In the genomic region with DNA sequence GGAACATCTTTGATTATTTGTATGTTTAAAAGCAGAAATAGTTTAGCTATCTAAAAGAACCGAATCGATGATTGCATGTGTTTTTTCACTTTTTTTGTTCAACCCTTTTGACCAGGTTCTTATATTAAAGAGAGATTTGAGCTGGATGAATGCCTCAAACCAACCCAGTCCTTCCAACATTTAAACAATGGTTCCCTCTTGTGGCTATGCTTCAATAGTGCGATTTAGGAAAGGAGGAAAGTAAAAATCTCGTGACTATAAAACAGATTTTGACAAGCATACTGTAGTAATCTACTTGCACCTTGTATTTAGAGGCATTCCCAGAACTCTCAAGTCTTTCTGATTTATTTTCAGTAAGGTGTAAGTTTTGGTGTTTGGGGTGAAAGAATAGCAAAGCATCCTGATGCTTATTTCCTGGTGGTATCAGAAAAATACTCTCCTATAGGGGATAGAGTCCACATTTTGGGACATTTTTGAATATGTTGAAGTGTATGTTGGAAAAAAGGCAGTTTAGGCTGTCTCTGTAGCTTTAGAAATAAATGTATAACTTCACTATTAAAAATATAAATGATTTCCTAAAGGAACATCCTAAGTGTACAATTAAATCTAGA, we compare ENCODE assay signal across 8 cellular contexts.
DNase-seq lines count a peak whose midpoint lies in the region; ATAC-seq lines count a peak whose summit lies in the region.

No MANE protein-coding gene starts in this region.

- peak overlapping the region; percentile 73 for H3K4me3 Mint-ChIP-seq in activated CD4-positive, alpha-beta T cell treated with anti-CD3 and anti-CD28 coated beads for 36 hours
- peak overlapping the region in 2 of 3 donors; percentile 40 to 75 for H3K4me3 Mint-ChIP-seq in T-cell
- H3K4me3 Mint-ChIP-seq in stimulated activated naive CD8-positive, alpha-beta T cell treated with anti-CD3 and anti-CD28 coated beads, Interleukin-15, amount 100 ng/mL, for 72 hours: peak overlapping the region; percentile 35 to 75

- H3K36me3 Mint-ChIP-seq in activated CD4-positive, alpha-beta T cell treated with anti-CD3 and anti-CD28 coated beads for 36 hours (ENCODE audit: low read depth): no peaks in the 10 kb centered on the region
- no peaks in the 10 kb centered on the region for H3K36me3 Mint-ChIP-seq in T-cell

- ATAC-seq in activated CD4-positive, alpha-beta T cell treated with anti-CD3 and anti-CD28 coated beads for 36 hours: peak; percentile 59
- ATAC-seq in T-cell (replicated peaks in 1 of 4): peak in 3 of 4 experiments; percentile 46 to 65 (median 58)
- peak; percentile 72 for ATAC-seq in stimulated activated naive CD8-positive, alpha-beta T cell treated with anti-CD3 and anti-CD28 coated beads, Interleukin-15, amount 100 ng/mL, for 72 hours
- ATAC-seq in GM19328 (IDR thresholded peaks at IDR 0.05; ENCODE audit: unreplicated experiment): no peak

- CTCF ChIA-PET in activated CD4-positive, alpha-beta T cell treated with anti-CD3 and anti-CD28 coated beads for 36 hours (lab: Charles Lee): interaction anchor here (0.6 to 3.1 kb wide), 53 partner anchors 10 to 1557 kb away, joined by 3 to 37 read pairs (median 4); no protein-coding TSS in a partner anchor
- CTCF ChIA-PET in T-cell (lab: Charles Lee): interaction anchor here (0.5 to 1.6 kb wide), 14 partner anchors 10 to 1727 kb away, joined by 3 to 7 read pairs (median 3); no protein-coding TSS in a partner anchor

- H3K9me3 Mint-ChIP-seq in activated CD4-positive, alpha-beta T cell treated with anti-CD3 and anti-CD28 coated beads for 36 hours (ENCODE audit: low read depth): no peaks in the 10 kb centered on the region
- H3K9me3 Mint-ChIP-seq in T-cell: no peaks in the 10 kb centered on the region
- H3K9me3 Mint-ChIP-seq in stimulated activated naive CD8-positive, alpha-beta T cell treated with anti-CD3 and anti-CD28 coated beads, Interleukin-15, amount 100 ng/mL, for 72 hours: no peaks in the 10 kb centered on the region

- DNase-seq in activated CD4-positive, alpha-beta T cell treated with anti-CD3 and anti-CD28 coated beads for 36 hours: no peak
- no peak for DNase-seq in activated CD4-positive, alpha-beta T cell treated with anti-CD3 and anti-CD28 coated beads for 1 hour
- DNase-seq in NCI-H1105 treated with DMSO at 0.1 percent for 48 hours (lab: John Stamatoyannopoulos, UW) (peak; percentile 66), T-cell (peak in 2 of 34 experiments; percentile 8 to 14), foreskin melanocyte (peak; percentile 32), AG20443 (ENCODE audit: low spot score) (no peak)
- DNase-seq in stimulated activated naive CD8-positive, alpha-beta T cell treated with anti-CD3 and anti-CD28 coated beads, Interleukin-15, amount 100 ng/mL, for 72 hours: peak in 1 of 2 donors; percentile 21

- POLR2A ChIA-PET in activated CD4-positive, alpha-beta T cell treated with anti-CD3 and anti-CD28 coated beads for 36 hours (lab: Charles Lee): interaction anchor here (0.6 to 1.6 kb wide), 5 partner anchors 119 to 543 kb away, joined by 3 to 6 read pairs (median 3); no protein-coding TSS in a partner anchor
- POLR2A ChIA-PET in T-cell (lab: Charles Lee): interaction anchor here in 1 of 2 donors (0.6 kb wide), 1 partner anchor 1715 kb away, joined by 3 read pairs; no protein-coding TSS in a partner anchor

- H3K27me3 Mint-ChIP-seq in activated CD4-positive, alpha-beta T cell treated with anti-CD3 and anti-CD28 coated beads for 36 hours: peaks cover 9% of the 10 kb centered on the region
- H3K27me3 Mint-ChIP-seq in T-cell: peaks cover 25 to 27% of the 10 kb centered on the region in 2 donors
- peaks cover 19% of the 10 kb centered on the region for H3K27me3 Mint-ChIP-seq in stimulated activated naive CD8-positive, alpha-beta T cell treated with anti-CD3 and anti-CD28 coated beads, Interleukin-15, amount 100 ng/mL, for 72 hours

- peak overlapping the region; percentile 96 for H3K27ac Mint-ChIP-seq in activated CD4-positive, alpha-beta T cell treated with anti-CD3 and anti-CD28 coated beads for 36 hours
- no peak overlapping the region for H3K27ac Mint-ChIP-seq in T-cell
- H3K27ac Mint-ChIP-seq in stimulated activated naive CD8-positive, alpha-beta T cell treated with anti-CD3 and anti-CD28 coated beads, Interleukin-15, amount 100 ng/mL, for 72 hours: peak overlapping the region in 1 of 2 donors; percentile 75

- peaks cover 35% of the 10 kb centered on the region for H3K4me1 Mint-ChIP-seq in activated CD4-positive, alpha-beta T cell treated with anti-CD3 and anti-CD28 coated beads for 36 hours
- H3K4me1 Mint-ChIP-seq in T-cell: peaks cover 16 to 25% (median 19%) of the 10 kb centered on the region in 3 donors
- peaks cover 22% of the 10 kb centered on the region for H3K4me1 Mint-ChIP-seq in stimulated activated naive CD8-positive, alpha-beta T cell treated with anti-CD3 and anti-CD28 coated beads, Interleukin-15, amount 100 ng/mL, for 72 hours

- intact Hi-C loops in activated CD4-positive, alpha-beta T cell treated with anti-CD3 and anti-CD28 coated beads for 36 hours (cut with DNase I, micrococcal nuclease): loop anchor here (1.0 to 10.0 kb wide), 17 partner anchors 118 to 1094 kb away; no protein-coding TSS in a partner anchor

Comparison
In these comparisons a context has a peak if more than half of its experiments do, and no peak if none do; other contexts are left out.
1. DNase-seq: peak in NCI-H1105 treated with DMSO at 0.1 percent for 48 hours (single experiment) and foreskin melanocyte (single experiment); none in activated CD4-positive, alpha-beta T cell treated with anti-CD3 and anti-CD28 coated beads for 36 hours (single experiment), activated CD4-positive, alpha-beta T cell treated with anti-CD3 and anti-CD28 coated beads for 1 hour (single experiment) and AG20443 (single experiment).
2. Peak in every context shown above with its lines, with median percentiles within 50 percentile points of each other: H3K4me3 Mint-ChIP-seq.